Comparison of ENCODE assay signal across 23 cellular contexts in the genomic region with DNA sequence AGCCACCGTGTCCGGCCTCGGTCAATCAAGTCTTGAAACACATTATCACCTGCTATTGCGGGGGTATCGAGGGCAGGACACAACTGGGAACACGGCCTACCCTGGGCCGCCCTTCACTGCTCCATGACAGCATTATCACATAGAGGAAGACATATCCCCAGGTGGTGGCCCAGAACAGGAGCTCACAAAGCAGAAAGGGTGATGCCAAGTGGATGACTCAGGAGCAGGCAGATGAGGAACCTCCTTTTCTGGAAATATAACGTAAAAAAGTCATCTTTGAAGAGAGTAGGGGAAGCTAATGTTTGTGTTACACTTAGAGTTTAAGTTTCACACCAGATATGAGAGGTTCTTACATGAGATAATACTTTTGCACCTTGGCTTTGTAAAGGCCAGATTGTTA. TPM values are rescaled to one million over a fixed set of nuclear protein-coding genes. Genes with fewer than 3 reads are reported as not detected.
A peak's percentile ranks its signal among the peaks of the same experiment; 100 is the strongest.
DNase-seq lines count a peak whose midpoint lies in the region; ATAC-seq and TF ChIP-seq lines count a peak whose summit lies in the region.
"Had no signal": no experiment of that assay in that cellular context is flagged by ENCODE, and none has a peak within 500 bp of the region (broad histone marks: within the 10 kb centered on the region; RNA-seq: fewer than 3 reads in every experiment).

No MANE protein-coding gene starts in this region.

- BruUV-seq in IMR-90 (replicated peaks; lab: Mats Ljungman, UMichigan), result no TSS peak

- DNase-seq in ELR (ENCODE audit: low read depth), result peak; percentile 41
- DNase-seq in IMR-90, result peak; percentile 12
- DNase-seq in dermis blood vessel endothelial cell, result peak; percentile 15
- DNase-seq in mesenchymal stem cell, result no peak
- no peak for DNase-seq in smooth muscle cell (lab: John Stamatoyannopoulos, UW; ENCODE audit: unreplicated experiment)
- no peak for DNase-seq in NCI-H146 treated with DMSO at 0.1 percent for 48 hours (lab: John Stamatoyannopoulos, UW; ENCODE audit: unreplicated experiment)
- DNase-seq: CD4-positive, CD25-positive, alpha-beta regulatory T cell; GOT3; HCEC 1CT; Karpas-422; NCI-H1092; NCI-H1436; NCI-H2029; NCI-H2227 treated with DMSO at 0.1 percent for 48 hours; NCI-H510A treated with DMSO at 0.1 percent for 48 hours; NCI-H748 treated with DMSO at 0.1 percent for 48 hours; NK-92 treated with Interleukin-12 subunit alpha and Interleukin-12 subunit beta, amount 100 ng/mL, for 24 hours; Peyer's patch; SJCRH30 had no signal

- H3K9ac ChIP-seq in IMR-90 (ENCODE audit: low read depth, low read length), result no peak overlapping the region
- peak overlapping the region; percentile 44 for H3K9ac ChIP-seq in mesenchymal stem cell (ENCODE audit: low read length)
- H3K9ac ChIP-seq in smooth muscle cell (ENCODE audit: low read depth), result no peak overlapping the region

- TF ChIP-seq RAD21 in IMR-90 (IDR thresholded peaks at IDR 0.05; ENCODE audit: low read length), result no peak

- no peak overlapping the region for H3K27ac ChIP-seq in IMR-90 (ENCODE audit: insufficient read depth, low read length)
- no peak overlapping the region for H3K27ac ChIP-seq in mesenchymal stem cell (ENCODE audit: low read length, poor library complexity, severe bottlenecking)
- H3K27ac ChIP-seq in smooth muscle cell (ENCODE audit: low read depth), result no peak overlapping the region
- H3K27ac ChIP-seq: Peyer's patch, SJCRH30 had no signal

- H3K4me1 ChIP-seq in IMR-90 (ENCODE audit: control insufficient read depth, insufficient read depth, low read length), result no peaks in the 10 kb centered on the region; the same call in 1 of the 2 replicates
- no peaks in the 10 kb centered on the region for H3K4me1 ChIP-seq in mesenchymal stem cell (ENCODE audit: control insufficient read depth, insufficient read depth, low read depth, low read length)
- H3K4me1 ChIP-seq in smooth muscle cell (ENCODE audit: low read depth), result peaks cover 3% of the 10 kb centered on the region
- H3K4me1 ChIP-seq: Peyer's patch, SJCRH30 had no signal

- H3K23ac ChIP-seq in IMR-90 (ENCODE audit: low read depth, low read length), result no peak overlapping the region
- H3K23ac ChIP-seq in mesenchymal stem cell (ENCODE audit: low read length in 2 of 2), result no peak overlapping the region

- H2BK120ac ChIP-seq in IMR-90 (ENCODE audit: low read depth, low read length), result no peak overlapping the region
- H2BK120ac ChIP-seq in mesenchymal stem cell (ENCODE audit: low read depth, low read length), result no peak overlapping the region

- POLR2A ChIA-PET in IMR-90 (lab: Charles Lee; ENCODE audit: unreplicated experiment), result no interaction called here

- no peak overlapping the region for H4K5ac ChIP-seq in IMR-90 (ENCODE audit: low read depth, low read length)

- H2BK15ac ChIP-seq in IMR-90 (ENCODE audit: low read depth, low read length), result no peak overlapping the region
- no peak overlapping the region for H2BK15ac ChIP-seq in mesenchymal stem cell (ENCODE audit: low read depth, poor library complexity, severe bottlenecking)

- H2AFZ ChIP-seq in IMR-90 (replicated peaks; ENCODE audit: low read length, poor library complexity) (peak overlapping the region; percentile 39), mesenchymal stem cell (ENCODE audit: low read depth, low read length) (no peak overlapping the region), smooth muscle cell (ENCODE audit: low read depth) (no peak overlapping the region)

- H4K20me1 ChIP-seq in IMR-90 (ENCODE audit: insufficient read depth, low read length), result no peaks in the 10 kb centered on the region
- no peaks in the 10 kb centered on the region for H4K20me1 ChIP-seq in smooth muscle cell (ENCODE audit: low read depth)

- H2BK12ac ChIP-seq in mesenchymal stem cell (ENCODE audit: low read length in 2 of 2), result no peak overlapping the region

- no peaks in the 10 kb centered on the region for H3K36me3 ChIP-seq in IMR-90 (ENCODE audit: control insufficient read depth, insufficient read depth, low read length)
- H3K36me3 ChIP-seq in mesenchymal stem cell (ENCODE audit: control insufficient read depth in 1 of 2, insufficient read depth in 2 of 2, low read depth in 1 of 2, low read length in 2 of 2), result no peaks in the 10 kb centered on the region
- H3K36me3 ChIP-seq in smooth muscle cell (ENCODE audit: low read depth), result no peaks in the 10 kb centered on the region
- H3K36me3 ChIP-seq: Peyer's patch, SJCRH30 had no signal

- no peak for TF ChIP-seq POLR2A in IMR-90 (IDR thresholded peaks at IDR 0.05; ENCODE audit: low read depth, low read length)

- H3F3A ChIP-seq in smooth muscle cell (ENCODE audit: low read depth), result no peaks in the 10 kb centered on the region

- dilution Hi-C loops in IMR-90 (cut with HindIII; ENCODE audit: low sequenced_read_pairs, unreplicated experiment), result no loop called here

- H4K8ac ChIP-seq in IMR-90 (ENCODE audit: low read depth in 2 of 2, low read length in 2 of 2) (no peak overlapping the region), mesenchymal stem cell (ENCODE audit: low read length) (no peak overlapping the region)

- H2BK5ac ChIP-seq in IMR-90 (ENCODE audit: low read depth, low read length, poor library complexity, severe bottlenecking), result no peak overlapping the region
- H2BK5ac ChIP-seq in mesenchymal stem cell (ENCODE audit: low read depth, low read length, poor library complexity, severe bottlenecking), result no peak overlapping the region

- H2AK9ac ChIP-seq in IMR-90 (replicated peaks; ENCODE audit: low read depth, low read length, poor library complexity), result no peak overlapping the region

- H3K4me2 ChIP-seq in IMR-90 (ENCODE audit: low read depth, low read length) (no peak overlapping the region), mesenchymal stem cell (ENCODE audit: low read length, poor library complexity, severe bottlenecking) (no peak overlapping the region), smooth muscle cell (no peak overlapping the region)

- no peak overlapping the region for H2BK20ac ChIP-seq in IMR-90 (ENCODE audit: low read depth, low read length)

- ATAC-seq in IMR-90 (ENCODE audit: low read depth), result no peak
- ATAC-seq in GM19351 (IDR thresholded peaks at IDR 0.05; ENCODE audit: unreplicated experiment), result no peak

- in situ Hi-C loops in IMR-90 (cut with MboI; ENCODE audit: low sequenced_read_pairs), result no loop called here

- CTCF ChIA-PET in IMR-90 (lab: Yijun Ruan, JAX), result no interaction called here

- no peaks in the 10 kb centered on the region for H3K79me2 ChIP-seq in smooth muscle cell (ENCODE audit: low read depth)

- H3K14ac ChIP-seq in IMR-90 (replicated peaks; ENCODE audit: low read depth, low read length), result no peak overlapping the region
- H3K14ac ChIP-seq in mesenchymal stem cell (ENCODE audit: low read length in 2 of 2), result no peak overlapping the region

- no peak for TF ChIP-seq CTCF in IMR-90 (conservative IDR thresholded peaks at IDR 0.05; ENCODE audit: low read depth, low read length)
- no peak for TF ChIP-seq CTCF in smooth muscle cell (IDR thresholded peaks at IDR 0.05; ENCODE audit: borderline replicate concordance, insufficient read depth, poor library complexity, severe bottlenecking)

- no peak overlapping the region for H3K4me3 ChIP-seq in IMR-90 (ENCODE audit: insufficient read depth, low read depth, low read length)
- H3K4me3 ChIP-seq in mesenchymal stem cell (ENCODE audit: insufficient read depth in 1 of 2, low read depth in 1 of 2, low read length in 2 of 2), result no peak overlapping the region
- no peak overlapping the region for H3K4me3 ChIP-seq in smooth muscle cell
- H3K4me3 ChIP-seq: Peyer's patch, SJCRH30 had no signal

- H3K79me1 ChIP-seq in IMR-90 (ENCODE audit: low read depth in 1 of 2, low read length in 2 of 2) (no peaks in the 10 kb centered on the region), mesenchymal stem cell (replicated peaks; ENCODE audit: low read length, poor library complexity, severe bottlenecking) (no peaks in the 10 kb centered on the region)

- H3K9me1 ChIP-seq in IMR-90 (ENCODE audit: insufficient read depth, low read length), result no peaks in the 10 kb centered on the region

- H3K4ac ChIP-seq in IMR-90 (ENCODE audit: low read depth, low read length), result no peak overlapping the region
- no peak overlapping the region for H3K4ac ChIP-seq in mesenchymal stem cell (ENCODE audit: low read depth in 1 of 2, low read length in 2 of 2)

- H3K18ac ChIP-seq in IMR-90 (ENCODE audit: low read depth, low read length) (no peak overlapping the region), mesenchymal stem cell (ENCODE audit: low read depth in 1 of 2, low read length in 2 of 2) (no peak overlapping the region)

- H4K91ac ChIP-seq in IMR-90 (ENCODE audit: insufficient read depth, low read depth, low read length) (no peak overlapping the region), mesenchymal stem cell (ENCODE audit: low read length) (no peak overlapping the region)

- H3K56ac ChIP-seq in IMR-90 (ENCODE audit: extremely low read depth, insufficient read depth, low read length), result no peak overlapping the region

- intact Hi-C loops in IMR-90 (cut with micrococcal nuclease), result no loop called here

- WGBS in IMR-90 (ENCODE audit: extremely low coverage in 2 of 2, insufficient read length in 1 of 2), 2 experiments, result 93% methylated on average over 5 of the region's 8 CpGs; no CpG with 5 or more reads in 1 of the 2 experiments
- 88% methylated on average over 7 of the region's 8 CpGs for WGBS in mesenchymal stem cell
- WGBS in smooth muscle cell (ENCODE audit: low lambda C conversion rate), result 94% methylated on average over 8 of the region's 8 CpGs

- no peak overlapping the region for H2AK5ac ChIP-seq in IMR-90 (ENCODE audit: low read depth, low read length)
- H2AK5ac ChIP-seq in mesenchymal stem cell (ENCODE audit: low read length, severe bottlenecking), result no peak overlapping the region

- no peaks in the 10 kb centered on the region for H3K9me3 ChIP-seq in IMR-90 (ENCODE audit: control insufficient read depth, insufficient read depth, low read length)
- peaks cover 5% of the 10 kb centered on the region for H3K9me3 ChIP-seq in mesenchymal stem cell (ENCODE audit: control insufficient read depth, low read length)
- H3K9me3 ChIP-seq in smooth muscle cell (replicated peaks; ENCODE audit: low read depth), result no peaks in the 10 kb centered on the region
- H3K9me3 ChIP-seq: Peyer's patch, SJCRH30 had no signal

- H3K27me3 ChIP-seq in IMR-90 (ENCODE audit: control insufficient read depth, insufficient read depth, low read length) (no peaks in the 10 kb centered on the region), mesenchymal stem cell (ENCODE audit: control insufficient read depth in 1 of 2, insufficient read depth in 1 of 2, low read length in 2 of 2) (peaks cover 0 to 3% of the 10 kb centered on the region in 2 experiments), smooth muscle cell (ENCODE audit: low read depth) (no peaks in the 10 kb centered on the region)
- H3K27me3 ChIP-seq: Peyer's patch, SJCRH30 had no signal

RNA-seq across cellular contexts. Expression of a gene that starts 5.3 kb away (rescaled TPM):
- total RNA-seq in IMR-90 (2012; rRNA removed) (not detected in 2 replicates), dermis blood vessel endothelial cell (not detected in 2 replicates), smooth muscle cell (not detected in 2 replicates)
- polyA plus RNA-seq in IMR-90 (2012; rRNA removed) (not detected in 2 replicates), smooth muscle cell (not detected in 2 replicates)
- polyA plus RNA-seq in IMR-90 (2012; cell fraction: cytosol; rRNA removed), result not detected in 2 replicates
- not detected in 2 replicates for polyA plus RNA-seq in IMR-90 (2012; cell fraction: nucleus; rRNA removed; ENCODE audit: low replicate concordance)
- not detected for polyA plus RNA-seq in mesenchymal stem cell (2013, experiment 1 of 2)
- not detected for polyA plus RNA-seq in mesenchymal stem cell (2013, experiment 2 of 2)
- total RNA-seq: A673; CD4-positive, CD25-positive, alpha-beta regulatory T cell; MCF 10A had no signal
- polyA plus RNA-seq: BJ; CD4-positive, CD25-positive, alpha-beta regulatory T cell had no signal

RNA-seq across cellular contexts. Expression of a gene that starts 41.2 kb away (rescaled TPM):
- not detected in 2 replicates for total RNA-seq in IMR-90 (2012; rRNA removed)
- not detected in 2 replicates for polyA plus RNA-seq in IMR-90 (2012; rRNA removed)
- polyA plus RNA-seq in IMR-90 (2012; cell fraction: cytosol; rRNA removed), result 0.01 TPM in 1 of 2 replicates, not detected in the other
- not detected in 2 replicates for polyA plus RNA-seq in IMR-90 (2012; cell fraction: nucleus; rRNA removed; ENCODE audit: low replicate concordance)
- not detected in 2 replicates for total RNA-seq in dermis blood vessel endothelial cell
- not detected for polyA plus RNA-seq in mesenchymal stem cell (2013, experiment 1 of 2)
- polyA plus RNA-seq in mesenchymal stem cell (2013, experiment 2 of 2), result not detected
- total RNA-seq in smooth muscle cell, result 0.45 TPM in 1 of 2 replicates, not detected in the other
- not detected in 2 replicates for polyA plus RNA-seq in smooth muscle cell
- total RNA-seq: A673; CD4-positive, CD25-positive, alpha-beta regulatory T cell; MCF 10A; Peyer's patch had no signal
- polyA plus RNA-seq: BJ; CD4-positive, CD25-positive, alpha-beta regulatory T cell had no signal

Comparison
In these comparisons a context has a peak if more than half of its experiments do, and no peak if none do; other contexts are left out.
1. DNase-seq: peak in ELR (single experiment), IMR-90 (single experiment) and dermis blood vessel endothelial cell (single experiment); none in mesenchymal stem cell (single experiment), smooth muscle cell (single experiment) and NCI-H146 treated with DMSO at 0.1 percent for 48 hours (single experiment).